ENCODE assay signal across 17 cellular contexts in genomic region chr6:81906709-81907204, GRCh38.
DNase-seq lines count a peak whose midpoint lies in the region; ATAC-seq and TF ChIP-seq lines count a peak whose summit lies in the region.
"Had no signal": no experiment of that assay in that cellular context is flagged by ENCODE, and none has a peak within 500 bp of the region (broad histone marks: within the 10 kb centered on the region; RNA-seq: fewer than 3 reads in every experiment).

No MANE protein-coding gene starts in this region.

- TF ChIP-seq EP300 in suprapubic skin (IDR thresholded peaks at IDR 0.05) = no peak

- H3K27ac ChIP-seq in suprapubic skin (peak overlapping the region; percentile 79), lower lobe of right lung (no peak overlapping the region), WERI-Rb-1 (no peak overlapping the region)
- H3K27ac ChIP-seq: pancreas, Peyer's patch, upper lobe of right lung had no signal

- TF ChIP-seq CTCF in suprapubic skin (IDR thresholded peaks at IDR 0.05) (no peak), lower lobe of right lung (IDR thresholded peaks at IDR 0.05) (no peak), WERI-Rb-1 (IDR thresholded peaks at IDR 0.05; ENCODE audit: low read depth, low read length) (no peak)

- H3K4me1 ChIP-seq in suprapubic skin (peaks cover 24% of the 10 kb centered on the region), lower lobe of right lung (no peaks in the 10 kb centered on the region)

- H3K9me3 ChIP-seq in suprapubic skin (no peaks in the 10 kb centered on the region), lower lobe of right lung (no peaks in the 10 kb centered on the region), WERI-Rb-1 (ENCODE audit: severe bottlenecking) (no peaks in the 10 kb centered on the region)
- H3K9me3 ChIP-seq: pancreas, Peyer's patch, upper lobe of right lung had no signal

- H3K36me3 ChIP-seq in suprapubic skin = no peaks in the 10 kb centered on the region
- no peaks in the 10 kb centered on the region for H3K36me3 ChIP-seq in lower lobe of right lung
- no peaks in the 10 kb centered on the region for H3K36me3 ChIP-seq in WERI-Rb-1
- H3K36me3 ChIP-seq: pancreas, Peyer's patch, upper lobe of right lung had no signal

- H3K4me3 ChIP-seq in suprapubic skin = no peak overlapping the region
- H3K4me3 ChIP-seq in lower lobe of right lung = no peak overlapping the region
- H3K4me3 ChIP-seq in WERI-Rb-1 (ENCODE audit: low read depth, low read length) = no peak overlapping the region
- H3K4me3 ChIP-seq: pancreas, Peyer's patch, upper lobe of right lung had no signal

- intact Hi-C loops in Right ventricle myocardium inferior (cut with DNase I) (loop anchor here (10.0 kb wide), 2 partner anchors 108 to 238 kb away; no protein-coding TSS in a partner anchor), cardiac septum (cut with DNase I) (loop anchor here (5.0 to 10.0 kb wide), 2 partner anchors 49 to 238 kb away; no protein-coding TSS in a partner anchor), lower lobe of right lung (cut with DNase I) (no loop called here)

- TF ChIP-seq POLR2A in suprapubic skin (IDR thresholded peaks at IDR 0.05) = no peak

- H3K27me3 ChIP-seq in suprapubic skin (no peaks in the 10 kb centered on the region), lower lobe of right lung (ENCODE audit: low read depth) (no peaks in the 10 kb centered on the region), WERI-Rb-1 (ENCODE audit: insufficient read depth, low read depth, severe bottlenecking) (no peaks in the 10 kb centered on the region)
- H3K27me3 ChIP-seq: pancreas, Peyer's patch, upper lobe of right lung had no signal

- DNase-seq in Right ventricle myocardium inferior (ENCODE audit: missing footprints) (no peak), cardiac septum (ENCODE audit: low spot score) (no peak), NCI-H526 treated with DMSO at 0.1 percent for 48 hours (lab: John Stamatoyannopoulos, UW) (peak; percentile 94), suprapubic skin (ENCODE audit: low spot score in 2 of 2) (no peak), lower lobe of right lung (no peak), WERI-Rb-1 (no peak), NCI-H2107 (lab: John Stamatoyannopoulos, UW) (no peak)
- DNase-seq: activated CD4-positive, alpha-beta T cell treated with anti-CD3 and anti-CD28 coated beads, Interleukin-2, amount 50 U/mL, for 4 hours; activated naive CD4-positive, alpha-beta T cell treated with anti-CD3 and anti-CD28 coated beads for 36 hours; caudate nucleus; H7; NCI-H226; pancreas; Peyer's patch; T-helper 2 cell; upper lobe of right lung had no signal

- WGBS in suprapubic skin = 57% methylated on average over 2 of the region's 2 CpGs

- peak; percentile 43 for ATAC-seq in Right ventricle myocardium inferior
- peak; percentile 71 for ATAC-seq in HG02763 (IDR thresholded peaks at IDR 0.05; ENCODE audit: unreplicated experiment)
- ATAC-seq in lower lobe of right lung = no peak
- ATAC-seq: pancreas, upper lobe of right lung had no signal

Comparison
In these comparisons a context has a peak if more than half of its experiments do, and no peak if none do; other contexts are left out.
1. ATAC-seq: peak in Right ventricle myocardium inferior (single experiment) and HG02763 (single experiment); none in lower lobe of right lung (0 of 2).